Comparison of ENCODE assay signal across 30 cellular contexts in genomic region chr7:155322530-155322929, GRCh38. TPM values are rescaled to one million over a fixed set of nuclear protein-coding genes. Genes with fewer than 3 reads are reported as not detected.
DNase-seq lines count a peak whose midpoint lies in the region; ATAC-seq, FAIRE-seq and TF ChIP-seq lines count a peak whose summit lies in the region.
"Had no signal": no experiment of that assay in that cellular context is flagged by ENCODE, and none has a peak within 500 bp of the region (broad histone marks: within the 10 kb centered on the region; RNA-seq: fewer than 3 reads in every experiment).

No MANE protein-coding gene starts in this region.

- no peak for FAIRE-seq in GM12891 (lab: Jason Lieb, UNC)
- FAIRE-seq: bronchial epithelial cell, D721Med, frontal cortex, GM19239 had no signal

- H3K79me2 ChIP-seq in HCT116 (ENCODE audit: insufficient read depth, low read length) = no peaks in the 10 kb centered on the region
- H3K79me2 ChIP-seq: hepatocyte had no signal

- H2AFZ ChIP-seq in HCT116 (ENCODE audit: low read depth, low read length, poor library complexity, severe bottlenecking) = no peak overlapping the region
- H2AFZ ChIP-seq: hepatocyte had no signal

- H3K27ac ChIP-seq in HCT116 (ENCODE audit: low read depth, low read length) = no peak overlapping the region
- H3K27ac ChIP-seq: colonic mucosa, hepatocyte, left lung, right lobe of liver, uterus had no signal

- H3K9ac ChIP-seq in HCT116 (ENCODE audit: low read length) = no peak overlapping the region
- H3K9ac ChIP-seq: SK-N-SH had no signal

- H3K4me3 ChIP-seq in HCT116 (replicated peaks in 1 of 2; ENCODE audit: low read depth in 1 of 2, low read length in 2 of 2) = no peak overlapping the region
- H3K4me3 ChIP-seq: colonic mucosa, hepatocyte, left lung, right lobe of liver, uterus had no signal

- no TSS peak for BruUV-seq in HCT116 (replicated peaks; lab: Mats Ljungman, UMichigan)

- no peaks in the 10 kb centered on the region for H4K20me1 ChIP-seq in HCT116 (ENCODE audit: insufficient read depth)

- H3K4me2 ChIP-seq in HCT116 (ENCODE audit: low read length) = 0 out of 2 replicates have a peak overlapping the region, but pooled peaks have one; percentile 20
- H3K4me2 ChIP-seq: hepatocyte, SK-N-SH had no signal

- DNase-seq in AG20443 (ENCODE audit: low spot score) = peak; percentile 41
- no peak for DNase-seq in HCT116 (ENCODE audit: low read depth, low spot score)
- DNase-seq in amniotic epithelial cell (ENCODE audit: low read depth) = peak; percentile 8
- peak; percentile 74 for DNase-seq in mesenteric fat pad (ENCODE audit: low spot score)
- no peak for DNase-seq in GM12891 (ENCODE audit: insufficient read length, low spot score)
- DNase-seq in left lobe of liver (ENCODE audit: low spot score) = no peak
- DNase-seq in CD1c-positive myeloid dendritic cell (ENCODE audit: extremely low spot score) = no peak
- no peak for DNase-seq in NCI-H1436 (lab: John Stamatoyannopoulos, UW)
- DNase-seq: activated CD4-positive, alpha-beta memory T cell treated with anti-CD3 and anti-CD28 coated beads, Interleukin-2, amount 10 ng/mL, durations not matched to agents 7 days and 5 days; activated CD4-positive, alpha-beta T cell treated with anti-CD3 and anti-CD28 coated beads for 1 hour; activated CD8-positive, alpha-beta memory T cell treated with anti-CD3 and anti-CD28 coated beads, Interleukin-2, amount 50 U/mL, for 48 hours; CD4-positive, CD25-positive, alpha-beta regulatory T cell; colonic mucosa; effector memory CD4-positive, alpha-beta T cell; left lung; naive B cell; NCI-H1105 treated with DMSO at 0.1 percent for 48 hours; NCI-H446; NCI-H82; right lobe of liver; SK-N-SH; stimulated activated CD4-positive, alpha-beta T cell treated with anti-CD3 and anti-CD28 coated beads, Interleukin-12 subunit alpha, Interleukin-12 subunit beta, amount 100 ng/mL, for 4 hours; stimulated activated CD4-positive, alpha-beta T cell treated with anti-CD3 and anti-CD28 coated beads, Interleukin-4, amount 100 ng/mL, for 4 hours; stimulated activated naive CD4-positive, alpha-beta T cell; uterus had no signal

- no peak for TF ChIP-seq RAD21 in HCT116 (IDR thresholded peaks at IDR 0.05; ENCODE audit: low read depth)

- H3K27me3 ChIP-seq in HCT116 (ENCODE audit: insufficient read depth, low read length) = peaks cover 7% of the 10 kb centered on the region; the same call in 1 of the 2 replicates
- H3K27me3 ChIP-seq: hepatocyte, right lobe of liver, uterus had no signal

- POLR2A ChIA-PET in HCT116 (lab: Charles Lee) = no interaction called here

- intact Hi-C loops in HCT116 (cut with micrococcal nuclease) = no loop called here

- H3K36me3 ChIP-seq in HCT116 (ENCODE audit: control insufficient read depth in 1 of 2, insufficient read depth in 2 of 2, low read length in 2 of 2) = no peaks in the 10 kb centered on the region
- H3K36me3 ChIP-seq: colonic mucosa, left lung, right lobe of liver, uterus had no signal

- CTCF ChIA-PET in HCT116 (lab: Charles Lee) = no interaction called here

- TF ChIP-seq CTCF in HCT116 (IDR thresholded peaks at IDR 0.05 in 2 of 3, conservative IDR thresholded peaks at IDR 0.05 in 1 of 3; ENCODE audit: borderline replicate concordance in 1 of 3, insufficient read depth in 1 of 3, low read depth in 2 of 3, low read length in 2 of 3) = no peak

- peaks cover 0 to 5% of the 10 kb centered on the region in 2 experiments; a peak in 1 of 4 replicates for H3K4me1 ChIP-seq in HCT116 (ENCODE audit: control insufficient read depth in 1 of 2, insufficient read depth in 2 of 2, low read length in 2 of 2)
- H3K4me1 ChIP-seq: colonic mucosa, left lung, right lobe of liver, uterus had no signal

- RAD21 ChIA-PET in HCT116 (lab: Charles Lee; ENCODE audit: low non-redundant PET in 1 of 2, low total read pairs in 2 of 2, uncharacterized antibody in 2 of 2, unreplicated experiment in 2 of 2) = no interaction called here

- peak; percentile 67 for ATAC-seq in HCT116
- ATAC-seq in left lobe of liver = no peak
- ATAC-seq: left lung had no signal

- H3K9me3 ChIP-seq in HCT116 (ENCODE audit: control insufficient read depth in 1 of 2, insufficient read depth in 1 of 2, low read depth in 1 of 2, low read length in 2 of 2) = no peaks in the 10 kb centered on the region
- H3K9me3 ChIP-seq: colonic mucosa, left lung, right lobe of liver, SK-N-SH, uterus had no signal

- TF ChIP-seq POLR2A in HCT116 (IDR thresholded peaks at IDR 0.05; ENCODE audit: borderline replicate concordance, extremely low read depth, insufficient read depth, insufficient read length) (no peak), GM12891 (IDR thresholded peaks at IDR 0.05; ENCODE audit: low read depth, low read length) (no peak)

- H3K9me2 ChIP-seq in HCT116 (ENCODE audit: insufficient read depth) = no peaks in the 10 kb centered on the region
- H3K9me2 ChIP-seq: SK-N-SH had no signal

TF ChIP-seq in HCT116, 20 proteins besides CTCF, POLR2A, EP300 and RAD21 (continues in another document):
- no peak for TF ChIP-seq SRF (IDR thresholded peaks at IDR 0.05; ENCODE audit: low read depth)
- TF ChIP-seq EZH2phosphoT487 (IDR thresholded peaks at IDR 0.05; ENCODE audit: borderline replicate concordance) = no peak
- TF ChIP-seq JUND (IDR thresholded peaks at IDR 0.05) = no peak
- TF ChIP-seq CBX3 (IDR thresholded peaks at IDR 0.05; ENCODE audit: low read depth) = no peak
- no peak for TF ChIP-seq MAX (IDR thresholded peaks at IDR 0.05)
- TF ChIP-seq FOSL1 (IDR thresholded peaks at IDR 0.05; ENCODE audit: low read depth) = no peak
- TF ChIP-seq SP1 (IDR thresholded peaks at IDR 0.05; ENCODE audit: low read depth) = no peak
- TF ChIP-seq CEBPB (IDR thresholded peaks at IDR 0.05; ENCODE audit: low read depth) = no peak
- TF ChIP-seq YY1 (IDR thresholded peaks at IDR 0.05; ENCODE audit: extremely low read depth, insufficient replicate concordance, low read depth, low read length) = no peak
- TF ChIP-seq EGR1 (IDR thresholded peaks at IDR 0.05; ENCODE audit: low read depth) = no peak
- TF ChIP-seq ATF3 (IDR thresholded peaks at IDR 0.05) = no peak
- no peak for TF ChIP-seq ZNF274 (IDR thresholded peaks at IDR 0.05; ENCODE audit: low read depth, low read length)
- TF ChIP-seq POLR2AphosphoS5 (IDR thresholded peaks at IDR 0.05; ENCODE audit: low read depth, low read length) = no peak
- no peak for TF ChIP-seq TCF7L2 (IDR thresholded peaks at IDR 0.05; ENCODE audit: borderline replicate concordance, extremely low read depth, insufficient read depth, insufficient read length)

TF ChIP-seq in GM12891, 5 proteins besides CTCF, POLR2A, EP300 and RAD21:
- TF ChIP-seq PAX5 (IDR thresholded peaks at IDR 0.05; ENCODE audit: insufficient read depth, low read length, severe bottlenecking) (no peak), POU2F2 (IDR thresholded peaks at IDR 0.05; ENCODE audit: low read depth, low read length) (no peak), TAF1 (IDR thresholded peaks at IDR 0.05; ENCODE audit: low read depth, low read length) (no peak), POLR2AphosphoS5 (IDR thresholded peaks at IDR 0.05; ENCODE audit: low read depth, low read length) (no peak), SPI1 (IDR thresholded peaks at IDR 0.05; ENCODE audit: low read depth, low read length) (no peak)

RNA-seq across cellular contexts. Expression of gene INSIG1, which starts 24.9 kb away (rescaled TPM):
- total RNA-seq in HCT116 (2021; ENCODE audit: unreplicated experiment) (54.7 TPM), mesenteric fat pad (43.6 TPM), left lobe of liver (208 TPM)
- 38.7 and 45.5 TPM in 2 replicates for polyA plus RNA-seq in HCT116 (2012)
- 53.3 TPM for polyA plus RNA-seq in GM12891 (2012; ENCODE audit: low read depth, missing spikeins)

Comparison
In these comparisons a context has a peak if more than half of its experiments do, and no peak if none do; other contexts are left out.
1. DNase-seq: peak in AG20443 (single experiment), amniotic epithelial cell (single experiment) and mesenteric fat pad (single experiment); none in HCT116 (single experiment), GM12891 (single experiment), left lobe of liver (single experiment), CD1c-positive myeloid dendritic cell (single experiment) and NCI-H1436 (single experiment).